In genomic region chr5:4116834-4117233, GRCh38 we compare ENCODE assay signal across 17 cellular contexts.
A peak's percentile ranks its signal among the peaks of the same experiment; 100 is the strongest.
DNase-seq lines count a peak whose midpoint lies in the region; ATAC-seq and TF ChIP-seq lines count a peak whose summit lies in the region.
"Had no signal": no experiment of that assay in that cellular context is flagged by ENCODE, and none has a peak within 500 bp of the region (broad histone marks: within the 10 kb centered on the region; RNA-seq: fewer than 3 reads in every experiment).

No MANE protein-coding gene starts in this region.

- H3K4me3 ChIP-seq in breast epithelium = no peak overlapping the region
- no peak overlapping the region for H3K4me3 ChIP-seq in fibroblast of pulmonary artery (replicated peaks; ENCODE audit: low read depth, low read length)
- H3K4me3 ChIP-seq in upper lobe of left lung = no peak overlapping the region
- no peak overlapping the region for H3K4me3 ChIP-seq in esophagus squamous epithelium
- H3K4me3 ChIP-seq: GM12878, K562 had no signal

- H3K9me3 Mint-ChIP-seq in MCF 10A (ENCODE audit: unreplicated experiment) = peaks cover 8% of the 10 kb centered on the region
- H3K9me3 Mint-ChIP-seq in stimulated activated naive B cell treated with anti-CD40 and anti-IgM and Interleukin-4, amounts not matched to agents 10 μg/mL and 1 μg/mL and 100 μg/mL, for 72 hours = peaks cover 5 to 6% of the 10 kb centered on the region in 2 donors

- intact Hi-C loops in MCF 10A (cut with micrococcal nuclease) (no loop called here), breast epithelium (cut with DNase I; ENCODE audit: low total_unique reads) (no loop called here), esophagus squamous epithelium (cut with DNase I) (no loop called here)

- no peaks in the 10 kb centered on the region for H3K36me3 ChIP-seq in breast epithelium
- no peaks in the 10 kb centered on the region for H3K36me3 ChIP-seq in upper lobe of left lung
- no peaks in the 10 kb centered on the region for H3K36me3 ChIP-seq in esophagus squamous epithelium

- no peaks in the 10 kb centered on the region for H3K27me3 ChIP-seq in breast epithelium
- no peaks in the 10 kb centered on the region for H3K27me3 ChIP-seq in upper lobe of left lung
- no peaks in the 10 kb centered on the region for H3K27me3 ChIP-seq in esophagus squamous epithelium

- TF ChIP-seq CTCF in MCF 10A (IDR thresholded peaks at IDR 0.05; ENCODE audit: unreplicated experiment) (no peak), breast epithelium (IDR thresholded peaks at IDR 0.05) (no peak), fibroblast of pulmonary artery (IDR thresholded peaks at IDR 0.05; ENCODE audit: low read length, missing control alignments) (no peak), upper lobe of left lung (IDR thresholded peaks at IDR 0.05) (no peak), esophagus squamous epithelium (IDR thresholded peaks at IDR 0.05) (no peak)

- no peak for ATAC-seq in upper lobe of left lung (ENCODE audit: low FRiP score in 2 of 2)
- ATAC-seq in stimulated activated naive B cell treated with anti-CD40 and anti-IgM and Interleukin-4, amounts not matched to agents 10 μg/mL and 1 μg/mL and 100 μg/mL, for 72 hours (replicated peaks) = no peak
- ATAC-seq: GM12878, K562, PC-3, Right ventricle myocardium inferior had no signal

- peaks cover 7% of the 10 kb centered on the region for H3K4me1 Mint-ChIP-seq in MCF 10A (ENCODE audit: insufficient read depth, unreplicated experiment)
- H3K4me1 Mint-ChIP-seq in stimulated activated naive B cell treated with anti-CD40 and anti-IgM and Interleukin-4, amounts not matched to agents 10 μg/mL and 1 μg/mL and 100 μg/mL, for 72 hours = no peaks in the 10 kb centered on the region

- H3K27ac ChIP-seq in breast epithelium = no peak overlapping the region
- no peak overlapping the region for H3K27ac ChIP-seq in upper lobe of left lung
- H3K27ac ChIP-seq in esophagus squamous epithelium = no peak overlapping the region

- no peak overlapping the region for H3K4me3 Mint-ChIP-seq in MCF 10A (ENCODE audit: unreplicated experiment)
- no peak overlapping the region for H3K4me3 Mint-ChIP-seq in stimulated activated naive B cell treated with anti-CD40 and anti-IgM and Interleukin-4, amounts not matched to agents 10 μg/mL and 1 μg/mL and 100 μg/mL, for 72 hours

- H3K4me1 ChIP-seq in breast epithelium (no peaks in the 10 kb centered on the region), upper lobe of left lung (no peaks in the 10 kb centered on the region), esophagus squamous epithelium (no peaks in the 10 kb centered on the region)

- no peaks in the 10 kb centered on the region for H3K9me3 ChIP-seq in breast epithelium
- no peaks in the 10 kb centered on the region for H3K9me3 ChIP-seq in upper lobe of left lung
- no peaks in the 10 kb centered on the region for H3K9me3 ChIP-seq in esophagus squamous epithelium

- no peaks in the 10 kb centered on the region for H3K36me3 Mint-ChIP-seq in MCF 10A (ENCODE audit: insufficient read depth, unreplicated experiment)
- no peaks in the 10 kb centered on the region for H3K36me3 Mint-ChIP-seq in stimulated activated naive B cell treated with anti-CD40 and anti-IgM and Interleukin-4, amounts not matched to agents 10 μg/mL and 1 μg/mL and 100 μg/mL, for 72 hours

- BruUV-seq in MCF 10A (replicated peaks; lab: Mats Ljungman, UMichigan) = no TSS peak

- 76 to 85% methylated on average over 3 of the region's 3 CpGs for WGBS in upper lobe of left lung, 2 donors
- 62 to 81% methylated on average over 3 of the region's 3 CpGs for WGBS in esophagus squamous epithelium, 2 donors

- TF ChIP-seq EP300 in upper lobe of left lung (IDR thresholded peaks at IDR 0.05) = no peak

- CTCF ChIA-PET in MCF 10A (lab: Yijun Ruan, JAX) = interaction anchor here (0.6 to 0.9 kb wide), 2 partner anchors 179 to 323 kb away, joined by 3 read pairs; no protein-coding TSS in a partner anchor

- no peak overlapping the region for H3K27ac Mint-ChIP-seq in MCF 10A (ENCODE audit: low read depth, unreplicated experiment)
- no peak overlapping the region for H3K27ac Mint-ChIP-seq in stimulated activated naive B cell treated with anti-CD40 and anti-IgM and Interleukin-4, amounts not matched to agents 10 μg/mL and 1 μg/mL and 100 μg/mL, for 72 hours

- POLR2A ChIA-PET in MCF 10A (lab: Yijun Ruan, JAX) = interaction anchor here (0.6 kb wide), 1 partner anchor 451 kb away, joined by 4 read pairs; no protein-coding TSS in a partner anchor

- H3K27me3 Mint-ChIP-seq in MCF 10A (ENCODE audit: insufficient read depth, unreplicated experiment) = no peaks in the 10 kb centered on the region
- H3K27me3 Mint-ChIP-seq in stimulated activated naive B cell treated with anti-CD40 and anti-IgM and Interleukin-4, amounts not matched to agents 10 μg/mL and 1 μg/mL and 100 μg/mL, for 72 hours = no peaks in the 10 kb centered on the region

- DNase-seq in MCF 10A (ENCODE audit: unreplicated experiment) (peak; percentile 17), breast epithelium (ENCODE audit: low spot score in 2 of 2) (no peak), SW480 (ENCODE audit: low spot score) (peak; percentile 90), fibroblast of pulmonary artery (ENCODE audit: low read depth) (peak; percentile 72), upper lobe of left lung (no peak), esophagus squamous epithelium (lab: John Stamatoyannopoulos, UW) (no peak)
- DNase-seq in activated CD4-positive, CD25-positive, alpha-beta regulatory T cell treated with anti-CD3 and anti-CD28 coated beads, Interleukin-2, amount 50 U/mL, for 72 hours = no peak
- no peak for DNase-seq in stimulated activated naive B cell treated with anti-CD40 and anti-IgM and Interleukin-4, amounts not matched to agents 10 μg/mL and 1 μg/mL and 100 μg/mL, for 72 hours
- DNase-seq: DMS53, NCI-H1105, NCI-H187 treated with DMSO at 0.1 percent for 48 hours, NCI-H446, NCI-H748 treated with DMSO at 0.1 percent for 48 hours, PC-3 had no signal

- no peak for TF ChIP-seq POLR2A in breast epithelium (IDR thresholded peaks at IDR 0.05)
- no peak for TF ChIP-seq POLR2A in upper lobe of left lung (IDR thresholded peaks at IDR 0.05)
- TF ChIP-seq POLR2A in esophagus squamous epithelium (IDR thresholded peaks at IDR 0.05) = no peak

Comparison
In these comparisons a context has a peak if more than half of its experiments do, and no peak if none do; other contexts are left out.
1. DNase-seq: peak in MCF 10A (single experiment), SW480 (single experiment) and fibroblast of pulmonary artery (single experiment); none in breast epithelium (0 of 2), upper lobe of left lung (0 of 2), esophagus squamous epithelium (single experiment), activated CD4-positive, CD25-positive, alpha-beta regulatory T cell treated with anti-CD3 and anti-CD28 coated beads, Interleukin-2, amount 50 U/mL, for 72 hours (single experiment) and stimulated activated naive B cell treated with anti-CD40 and anti-IgM and Interleukin-4, amounts not matched to agents 10 μg/mL and 1 μg/mL and 100 μg/mL, for 72 hours (single experiment).